In the genomic region with DNA sequence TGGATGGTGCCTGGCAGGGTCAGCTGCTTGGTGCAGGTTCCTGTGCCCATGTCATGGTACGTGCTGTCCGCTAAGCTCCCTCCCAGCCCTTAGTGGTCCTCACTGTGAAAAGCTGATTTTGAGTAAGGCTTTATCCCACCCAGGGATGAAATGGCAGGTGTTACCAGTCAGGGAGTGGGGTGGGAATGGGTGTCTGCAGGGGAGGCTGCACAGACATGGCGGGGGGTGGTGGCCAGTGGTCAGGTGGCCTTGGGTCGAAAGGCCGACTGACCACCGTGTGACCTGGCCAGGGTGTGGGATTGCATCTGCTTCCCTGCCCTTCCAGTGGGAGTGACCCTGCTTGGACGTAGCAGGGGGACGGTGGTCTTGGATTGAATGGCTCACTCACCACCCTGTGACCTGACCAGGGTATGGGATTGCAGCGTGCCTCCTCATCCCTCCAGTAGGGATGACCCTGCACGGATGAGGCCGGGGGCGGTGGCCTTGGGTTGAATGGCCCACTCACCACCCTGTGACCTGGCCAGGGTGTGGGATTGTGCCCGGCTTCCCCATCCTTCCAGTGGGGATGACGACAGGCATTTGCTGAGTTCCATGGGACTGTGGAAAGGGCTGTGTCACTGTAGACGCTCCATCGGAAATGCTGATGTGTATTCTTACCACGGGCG, we compare ENCODE assay signal across 25 cellular contexts. TPM values are rescaled to one million over a fixed set of nuclear protein-coding genes. Genes with fewer than 3 reads are reported as not detected.
A peak's percentile ranks its signal among the peaks of the same experiment; 100 is the strongest.
DNase-seq lines count a peak whose midpoint lies in the region; ATAC-seq, FAIRE-seq and TF ChIP-seq lines count a peak whose summit lies in the region.
"Had no signal": no experiment of that assay in that cellular context is flagged by ENCODE, and none has a peak within 500 bp of the region (broad histone marks: within the 10 kb centered on the region; RNA-seq: fewer than 3 reads in every experiment).

No MANE protein-coding gene starts in this region.

- H3K23ac ChIP-seq in trophoblast cell (ENCODE audit: low read length): no peak overlapping the region

- FAIRE-seq in kidney (lab: Jason Lieb, UNC): no peak
- FAIRE-seq: GM12892 had no signal

- H2BK12ac ChIP-seq in trophoblast cell (ENCODE audit: low read length): no peak overlapping the region

- H3K27ac ChIP-seq in kidney (ENCODE audit: low read depth in 2 of 2, low read length in 2 of 2) (no peak overlapping the region), trophoblast cell (ENCODE audit: low read depth, low read length) (no peak overlapping the region), aorta (ENCODE audit: low read depth in 1 of 2, low read length in 2 of 2) (no peak overlapping the region)
- H3K27ac ChIP-seq: 22Rv1, C4-2B, SJSA1 had no signal

- H4K8ac ChIP-seq in trophoblast cell (ENCODE audit: low read depth, low read length): no peak overlapping the region

- H3K4me1 ChIP-seq in kidney (ENCODE audit: control insufficient read depth in 1 of 2, insufficient read depth in 1 of 2, low read depth in 1 of 2, low read length in 2 of 2) (peaks cover 7 to 20% of the 10 kb centered on the region in 2 donors), trophoblast cell (ENCODE audit: control insufficient read depth in 1 of 2, insufficient read depth in 2 of 2, low read length in 2 of 2) (no peaks in the 10 kb centered on the region), aorta (ENCODE audit: control insufficient read depth in 1 of 2, insufficient read depth in 2 of 2, low read length in 2 of 2) (no peaks in the 10 kb centered on the region)
- H3K4me1 ChIP-seq: SJSA1 had no signal

- H2AFZ ChIP-seq in trophoblast cell (ENCODE audit: insufficient read depth, low read length, poor library complexity): no peak overlapping the region

- H3K4ac ChIP-seq in trophoblast cell (ENCODE audit: low read depth, low read length): peak overlapping the region; percentile 17

- H4K91ac ChIP-seq in trophoblast cell (ENCODE audit: low read depth, low read length): no peak overlapping the region

- H3K27me3 ChIP-seq in trophoblast cell (ENCODE audit: insufficient read depth, low read length) (no peaks in the 10 kb centered on the region), aorta (ENCODE audit: control insufficient read depth in 1 of 2, insufficient read depth in 2 of 2, low read length in 1 of 2) (no peaks in the 10 kb centered on the region)
- H3K27me3 ChIP-seq: MG63, SJSA1 had no signal

- no peak overlapping the region for H4K12ac ChIP-seq in trophoblast cell (ENCODE audit: low read depth, low read length)

- H3K79me2 ChIP-seq in trophoblast cell (ENCODE audit: control insufficient read depth, insufficient read depth, low read length, poor library complexity): peaks cover 2% of the 10 kb centered on the region

- H3K9me3 ChIP-seq in kidney (ENCODE audit: control insufficient read depth in 1 of 2, low read length in 2 of 2): no peaks in the 10 kb centered on the region
- no peaks in the 10 kb centered on the region for H3K9me3 ChIP-seq in trophoblast cell (ENCODE audit: insufficient read depth, low read depth, low read length)
- no peaks in the 10 kb centered on the region for H3K9me3 ChIP-seq in aorta (ENCODE audit: control insufficient read depth, low read length)
- H3K9me3 ChIP-seq: MG63, SJSA1 had no signal

- no peak overlapping the region for H3K4me3 ChIP-seq in kidney (ENCODE audit: low read length in 2 of 2)
- H3K4me3 ChIP-seq in trophoblast cell (ENCODE audit: low read depth, low read length): no peak overlapping the region
- no peak overlapping the region for H3K4me3 ChIP-seq in aorta (ENCODE audit: low read length in 2 of 2)
- H3K4me3 ChIP-seq: MG63, SJSA1 had no signal

- H3K36me3 ChIP-seq in kidney (ENCODE audit: control insufficient read depth in 1 of 2, insufficient read depth in 2 of 2, low read length in 2 of 2): no peaks in the 10 kb centered on the region
- no peaks in the 10 kb centered on the region for H3K36me3 ChIP-seq in trophoblast cell (ENCODE audit: control insufficient read depth in 1 of 2, insufficient read depth in 2 of 2, low read length in 2 of 2)
- H3K36me3 ChIP-seq in aorta (ENCODE audit: control insufficient read depth in 1 of 2, insufficient read depth in 2 of 2, low read length in 1 of 2): no peaks in the 10 kb centered on the region
- H3K36me3 ChIP-seq: MG63, SJSA1 had no signal

- H3K9ac ChIP-seq in kidney (ENCODE audit: low read length in 2 of 2) (no peak overlapping the region), trophoblast cell (ENCODE audit: low read length) (no peak overlapping the region)

- no peak overlapping the region for H3K14ac ChIP-seq in trophoblast cell (ENCODE audit: low read length)

- DNase-seq in activated effector memory CD4-positive, alpha-beta T cell treated with anti-CD3 and anti-CD28 coated beads, Interleukin-2, amount 50 U/mL, for 16 hours: peak; percentile 54
- DNase-seq in activated effector memory CD4-positive, alpha-beta T cell treated with Interleukin-2 at 50 U/mL for 16 hours: no peak
- DNase-seq in kidney (peak; percentile 43), trophoblast cell (no peak), aorta (peak; percentile 39 to 62), dermis blood vessel endothelial cell (no peak), DMS79 (lab: John Stamatoyannopoulos, UW) (no peak)
- DNase-seq: CD8-positive, alpha-beta T cell; DND-41; H7; IMR-90; KG1; MG63; NCI-H1105 treated with DMSO at 0.1 percent for 48 hours; NCI-H146; NCI-H1930; NCI-H2107; NCI-H524; NCI-H774 had no signal

- intact Hi-C loops in kidney (cut with DNase I): no loop called here
- intact Hi-C loops in aorta (cut with DNase I): no loop called here

- ATAC-seq in aorta (ENCODE audit: low FRiP score) (no peak), GM21390 (IDR thresholded peaks at IDR 0.05; ENCODE audit: unreplicated experiment) (no peak)
- ATAC-seq: CD8-positive, alpha-beta T cell had no signal

- no peaks in the 10 kb centered on the region for H3K79me1 ChIP-seq in trophoblast cell (ENCODE audit: low read length)

- H3K18ac ChIP-seq in trophoblast cell (ENCODE audit: low read length): no peak overlapping the region

- no peak overlapping the region for H2AK5ac ChIP-seq in trophoblast cell (ENCODE audit: low read length)

- no CpG with 5 or more reads among the region's 18 CpGs for WGBS in trophoblast cell (ENCODE audit: extremely low coverage, insufficient coverage, insufficient read length)
- 94 to 96% methylated on average over 18 of the region's 18 CpGs for WGBS in aorta, 2 donors

- no peak overlapping the region for H2BK120ac ChIP-seq in trophoblast cell (ENCODE audit: insufficient read depth, low read length, poor library complexity)

- H3K4me2 ChIP-seq in trophoblast cell (ENCODE audit: low read length): no peak overlapping the region

- no peak for TF ChIP-seq CTCF in kidney (IDR thresholded peaks at IDR 0.05; ENCODE audit: borderline replicate concordance, extremely low read depth, insufficient read depth)

- H2BK5ac ChIP-seq in trophoblast cell (ENCODE audit: low read depth, low read length, poor library complexity): no peak overlapping the region

RNA-seq across cellular contexts. Expression of a gene that starts 29.8 kb away (rescaled TPM):
- total RNA-seq in kidney: 44.5 TPM
- polyA plus RNA-seq in kidney (ENCODE audit: insufficient read depth, low read depth, low replicate concordance): 8.1 TPM
- 17.8 and 18.9 TPM in 2 replicates for polyA plus RNA-seq in trophoblast cell (2013)
- total RNA-seq in aorta: 10 to 100 TPM; 16.8 to 32.7 TPM
- 1 to 10 TPM; 3.0 to 8.6 TPM for polyA plus RNA-seq in aorta
- total RNA-seq in dermis blood vessel endothelial cell: 9.0 and 10.2 TPM in 2 replicates
- total RNA-seq: B cell had no signal

Comparison
In these comparisons a context has a peak if more than half of its experiments do, and no peak if none do; other contexts are left out.
1. DNase-seq: peak in activated effector memory CD4-positive, alpha-beta T cell treated with anti-CD3 and anti-CD28 coated beads, Interleukin-2, amount 50 U/mL, for 16 hours (single experiment), kidney (single experiment) and aorta (2 of 2); none in activated effector memory CD4-positive, alpha-beta T cell treated with Interleukin-2 at 50 U/mL for 16 hours (single experiment), trophoblast cell (0 of 2), dermis blood vessel endothelial cell (single experiment) and DMS79 (single experiment).